16 cellular contexts compared by ENCODE assay signal in the genomic region with DNA sequence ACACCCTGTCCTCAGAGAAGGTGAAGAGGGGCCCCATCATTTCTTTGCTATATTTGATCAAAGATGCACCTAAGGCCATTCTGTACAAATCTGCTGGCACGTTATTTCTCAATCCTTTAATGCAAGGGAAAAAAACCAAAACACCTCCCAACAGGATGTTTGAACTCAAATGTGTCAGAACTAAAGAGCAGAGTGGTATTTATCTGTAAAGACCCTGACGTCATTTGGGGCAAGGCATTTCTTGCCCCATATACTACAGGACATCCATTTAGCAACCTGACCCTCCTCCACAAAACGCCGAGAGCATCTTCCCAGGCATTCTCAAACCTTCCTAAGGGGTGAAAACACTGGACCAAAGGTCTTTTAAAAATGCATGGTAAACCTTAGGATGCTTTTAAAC. TPM values are rescaled to one million over a fixed set of nuclear protein-coding genes. Genes with fewer than 3 reads are reported as not detected.
DNase-seq lines count a peak whose midpoint lies in the region; ATAC-seq lines count a peak whose summit lies in the region.
"Had no signal": no experiment of that assay in that cellular context is flagged by ENCODE, and none has a peak within 500 bp of the region (broad histone marks: within the 10 kb centered on the region; RNA-seq: fewer than 3 reads in every experiment).

No MANE protein-coding gene starts in this region.

- POLR2A ChIA-PET in activated CD8-positive, alpha-beta T cell treated with anti-CD3 and anti-CD28 coated beads, Interleukin-2, amount 10 ng/mL, durations not matched to agents 7 days and 5 days (lab: Charles Lee): no interaction called here

- CTCF ChIA-PET in activated CD8-positive, alpha-beta memory T cell treated with anti-CD3 and anti-CD28 coated beads, Interleukin-2, amount 10 ng/mL, durations not matched to agents 7 days and 5 days (lab: Charles Lee): interaction anchor here (1.5 to 4.1 kb wide), 2 partner anchors 16 to 78 kb away, joined by 3 to 17 read pairs; no protein-coding TSS in a partner anchor
- CTCF ChIA-PET in activated CD8-positive, alpha-beta T cell treated with anti-CD3 and anti-CD28 coated beads, Interleukin-2, amount 10 ng/mL, durations not matched to agents 7 days and 5 days (lab: Charles Lee): interaction anchor here (4.3 kb wide), 1 partner anchor 78 kb away, joined by 20 read pairs; no protein-coding TSS in a partner anchor

- H3K27ac ChIP-seq in epithelial cell of prostate: peak overlapping the region; percentile 48

- H3K4me3 Mint-ChIP-seq in activated CD8-positive, alpha-beta memory T cell treated with anti-CD3 and anti-CD28 coated beads, Interleukin-2, amount 10 ng/mL, durations not matched to agents 7 days and 5 days: no peak overlapping the region
- H3K4me3 Mint-ChIP-seq in activated CD8-positive, alpha-beta T cell treated with anti-CD3 and anti-CD28 coated beads, Interleukin-2, amount 10 ng/mL, durations not matched to agents 7 days and 5 days: no peak overlapping the region
- H3K4me3 Mint-ChIP-seq: central memory CD8-positive, alpha-beta T cell had no signal

- H3K27ac Mint-ChIP-seq in activated CD8-positive, alpha-beta memory T cell treated with anti-CD3 and anti-CD28 coated beads, Interleukin-2, amount 10 ng/mL, durations not matched to agents 7 days and 5 days: peak overlapping the region; percentile 54
- H3K27ac Mint-ChIP-seq in activated CD8-positive, alpha-beta T cell treated with anti-CD3 and anti-CD28 coated beads, Interleukin-2, amount 10 ng/mL, durations not matched to agents 7 days and 5 days: peak overlapping the region; percentile 54

- no peak for ATAC-seq in activated CD8-positive, alpha-beta memory T cell treated with anti-CD3 and anti-CD28 coated beads, Interleukin-2, amount 10 ng/mL, durations not matched to agents 7 days and 5 days
- no peak for ATAC-seq in activated CD8-positive, alpha-beta T cell treated with anti-CD3 and anti-CD28 coated beads, Interleukin-2, amount 10 ng/mL, durations not matched to agents 7 days and 5 days
- peak; percentile 47 for ATAC-seq in stimulated activated naive CD8-positive, alpha-beta T cell treated with anti-CD3 and anti-CD28 coated beads, Interleukin-15, Interleukin-2, amounts not matched to agents 100 U/mL and 50 U/mL, for 24 hours
- ATAC-seq in HG02840 (IDR thresholded peaks at IDR 0.05; ENCODE audit: low FRiP score, unreplicated experiment) (no peak), GM21515 (IDR thresholded peaks at IDR 0.05; ENCODE audit: unreplicated experiment) (no peak)
- ATAC-seq: right cardiac atrium had no signal

- no peaks in the 10 kb centered on the region for H3K9me3 Mint-ChIP-seq in activated CD8-positive, alpha-beta memory T cell treated with anti-CD3 and anti-CD28 coated beads, Interleukin-2, amount 10 ng/mL, durations not matched to agents 7 days and 5 days (ENCODE audit: low read depth)
- no peaks in the 10 kb centered on the region for H3K9me3 Mint-ChIP-seq in activated CD8-positive, alpha-beta T cell treated with anti-CD3 and anti-CD28 coated beads, Interleukin-2, amount 10 ng/mL, durations not matched to agents 7 days and 5 days (ENCODE audit: insufficient read depth)
- H3K9me3 Mint-ChIP-seq: central memory CD8-positive, alpha-beta T cell had no signal

- peaks cover 18% of the 10 kb centered on the region for H3K4me1 Mint-ChIP-seq in activated CD8-positive, alpha-beta memory T cell treated with anti-CD3 and anti-CD28 coated beads, Interleukin-2, amount 10 ng/mL, durations not matched to agents 7 days and 5 days
- H3K4me1 Mint-ChIP-seq in activated CD8-positive, alpha-beta T cell treated with anti-CD3 and anti-CD28 coated beads, Interleukin-2, amount 10 ng/mL, durations not matched to agents 7 days and 5 days (ENCODE audit: low read depth): peaks cover 22% of the 10 kb centered on the region

- H3K36me3 Mint-ChIP-seq in activated CD8-positive, alpha-beta memory T cell treated with anti-CD3 and anti-CD28 coated beads, Interleukin-2, amount 10 ng/mL, durations not matched to agents 7 days and 5 days: peaks cover 34% of the 10 kb centered on the region
- peaks cover 51% of the 10 kb centered on the region for H3K36me3 Mint-ChIP-seq in activated CD8-positive, alpha-beta T cell treated with anti-CD3 and anti-CD28 coated beads, Interleukin-2, amount 10 ng/mL, durations not matched to agents 7 days and 5 days (ENCODE audit: low read depth)

- no peaks in the 10 kb centered on the region for H3K27me3 Mint-ChIP-seq in activated CD8-positive, alpha-beta memory T cell treated with anti-CD3 and anti-CD28 coated beads, Interleukin-2, amount 10 ng/mL, durations not matched to agents 7 days and 5 days
- H3K27me3 Mint-ChIP-seq in activated CD8-positive, alpha-beta T cell treated with anti-CD3 and anti-CD28 coated beads, Interleukin-2, amount 10 ng/mL, durations not matched to agents 7 days and 5 days (ENCODE audit: low read depth): no peaks in the 10 kb centered on the region
- H3K27me3 Mint-ChIP-seq: central memory CD8-positive, alpha-beta T cell had no signal

- no peak for DNase-seq in activated CD8-positive, alpha-beta memory T cell treated with anti-CD3 and anti-CD28 coated beads, Interleukin-2, amount 10 ng/mL, durations not matched to agents 7 days and 5 days
- DNase-seq in activated CD8-positive, alpha-beta memory T cell treated with anti-CD3 and anti-CD28 coated beads, Interleukin-2, amount 50 U/mL, for 4 hours: no peak
- DNase-seq in activated CD8-positive, alpha-beta T cell treated with anti-CD3 and anti-CD28 coated beads, Interleukin-2, amount 10 ng/mL, durations not matched to agents 7 days and 5 days: no peak
- DNase-seq in epithelial cell of prostate (ENCODE audit: low read depth, low spot score) (no peak), NCI-H1048 (lab: John Stamatoyannopoulos, UW) (no peak)
- DNase-seq in stimulated activated naive CD8-positive, alpha-beta T cell treated with anti-CD3 and anti-CD28 coated beads, Interleukin-15, Interleukin-2, amounts not matched to agents 100 U/mL and 50 U/mL, for 24 hours: no peak
- DNase-seq: activated CD8-positive, alpha-beta memory T cell treated with anti-CD3 and anti-CD28 coated beads for 24 hours; effector memory CD4-positive, alpha-beta T cell; NCI-H187; NCI-H510A; right cardiac atrium; SK-N-SH; stimulated activated CD4-positive, alpha-beta T cell treated with anti-CD3 and anti-CD28 coated beads, Interleukin-2, amount 100 ng/mL, for 48 hours had no signal

RNA-seq across cellular contexts. Expression of gene ZMYND8, which starts 50.8 kb away (rescaled TPM):
- 10 to 100 TPM; 39.4 to 45.2 TPM for total RNA-seq in activated CD8-positive, alpha-beta memory T cell treated with anti-CD3 and anti-CD28 coated beads, Interleukin-2, amount 10 ng/mL, durations not matched to agents 7 days and 5 days
- total RNA-seq in activated CD8-positive, alpha-beta T cell treated with anti-CD3 and anti-CD28 coated beads, Interleukin-2, amount 10 ng/mL, durations not matched to agents 7 days and 5 days: 10 to 100 TPM; 44.3 to 44.7 TPM
